1 cellular context compared by ENCODE assay signal in the genomic region with DNA sequence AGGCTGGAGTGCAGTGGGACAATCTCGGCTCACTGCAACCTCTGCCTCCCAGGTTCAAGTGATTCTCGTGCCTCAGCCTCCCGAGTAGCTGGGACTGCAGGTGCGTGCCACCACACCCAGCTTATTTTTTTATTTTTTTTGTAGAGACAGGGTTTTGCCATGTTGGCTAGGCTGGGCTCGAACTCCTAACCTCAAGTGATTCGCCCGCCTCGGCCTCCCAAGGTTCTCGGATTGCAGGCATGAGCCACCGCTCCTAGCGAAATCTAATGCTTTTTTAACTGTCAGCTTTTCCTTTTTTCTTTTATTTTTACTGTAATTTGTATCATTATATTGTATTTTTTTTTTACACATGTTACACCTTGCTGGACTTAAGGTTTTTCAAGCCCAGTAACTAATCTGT. TPM values are rescaled to one million over a fixed set of nuclear protein-coding genes. Genes with fewer than 3 reads are reported as not detected.
"Had no signal": no experiment of that assay in that cellular context is flagged by ENCODE, and none has a peak within 500 bp of the region (broad histone marks: within the 10 kb centered on the region; RNA-seq: fewer than 3 reads in every experiment).

No MANE protein-coding gene starts in this region.

RNA-seq across cellular contexts. Expression of a gene that starts 36.4 kb away (rescaled TPM):
- total RNA-seq: ascending aorta had no signal
